1 cellular context compared by ENCODE assay signal in the genomic region with DNA sequence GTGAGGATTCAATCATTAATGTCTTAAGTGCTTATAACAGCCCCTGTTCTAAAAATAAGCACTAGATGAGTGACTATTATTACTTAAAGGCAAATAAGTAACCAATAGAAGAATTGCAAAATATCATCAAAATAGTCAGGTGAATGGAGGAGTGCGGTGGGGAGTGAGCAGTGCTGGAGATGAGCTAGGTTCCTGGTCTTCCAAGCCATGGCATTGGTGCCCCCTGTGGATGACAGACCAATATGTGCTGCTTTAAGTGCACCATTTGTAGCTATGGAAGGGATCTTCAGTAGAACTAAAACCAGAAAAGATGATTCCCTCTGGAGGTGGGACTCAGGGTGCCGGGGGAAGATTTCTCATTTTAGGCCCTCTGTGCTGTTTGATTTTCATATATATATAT.
TF ChIP-seq lines count a peak whose summit lies in the region.

No MANE protein-coding gene starts in this region.

TF ChIP-seq in HepG2, 621 proteins besides CTCF, POLR2A, EP300 and RAD21 (continued from another document and continues in another):
- TF ChIP-seq CCAR2 (optimal IDR thresholded peaks at IDR 0.05; ENCODE audit: low read depth, low read length): no peak
- TF ChIP-seq ATF2 (CRISPR knock-in tag; IDR thresholded peaks at IDR 0.05): no peak
- TF ChIP-seq ZNF264 (CRISPR knock-in tag; IDR thresholded peaks at IDR 0.05): no peak
- TF ChIP-seq ARID3A (IDR thresholded peaks at IDR 0.05; ENCODE audit: low read depth, low read length): no peak
- TF ChIP-seq, protein P1, sequence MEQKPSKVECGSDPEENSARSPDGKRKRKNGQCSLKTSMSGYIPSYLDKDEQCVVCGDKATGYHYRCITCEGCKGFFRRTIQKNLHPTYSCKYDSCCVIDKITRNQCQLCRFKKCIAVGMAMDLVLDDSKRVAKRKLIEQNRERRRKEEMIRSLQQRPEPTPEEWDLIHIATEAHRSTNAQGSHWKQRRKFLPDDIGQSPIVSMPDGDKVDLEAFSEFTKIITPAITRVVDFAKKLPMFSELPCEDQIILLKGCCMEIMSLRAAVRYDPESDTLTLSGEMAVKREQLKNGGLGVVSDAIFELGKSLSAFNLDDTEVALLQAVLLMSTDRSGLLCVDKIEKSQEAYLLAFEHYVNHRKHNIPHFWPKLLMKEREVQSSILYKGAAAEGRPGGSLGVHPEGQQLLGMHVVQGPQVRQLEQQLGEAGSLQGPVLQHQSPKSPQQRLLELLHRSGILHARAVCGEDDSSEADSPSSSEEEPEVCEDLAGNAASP (CRISPR knock-in tag; IDR thresholded peaks at IDR 0.05; ENCODE audit: borderline replicate concordance): peak; percentile 32; the same call in 1 of the 2 replicates
- 0 out of 2 replicates have a peak, but pooled peaks have one; percentile 26 for TF ChIP-seq RXRB (CRISPR knock-in tag; IDR thresholded peaks at IDR 0.05; ENCODE audit: borderline replicate concordance)
- TF ChIP-seq NFKBIZ (CRISPR knock-in tag; IDR thresholded peaks at IDR 0.05): no peak
- no peak for TF ChIP-seq CREM (IDR thresholded peaks at IDR 0.05)
- no peak for TF ChIP-seq CREM (CRISPR knock-in tag; IDR thresholded peaks at IDR 0.05)
- TF ChIP-seq MAZ (IDR thresholded peaks at IDR 0.05; ENCODE audit: borderline replicate concordance, low read depth, low read length): no peak
- TF ChIP-seq MAZ (CRISPR knock-in tag; IDR thresholded peaks at IDR 0.05; ENCODE audit: low read depth): no peak
- 0 out of 2 replicates have a peak, but pooled peaks have one; percentile 34 for TF ChIP-seq ZNF263 (CRISPR knock-in tag; IDR thresholded peaks at IDR 0.05)
- no peak for TF ChIP-seq KDM2A (CRISPR knock-in tag; IDR thresholded peaks at IDR 0.05; ENCODE audit: borderline replicate concordance, low read depth)
- no peak for TF ChIP-seq ZNF737 (CRISPR knock-in tag; IDR thresholded peaks at IDR 0.05; ENCODE audit: borderline replicate concordance)
- no peak for TF ChIP-seq FOSL1 (CRISPR knock-in tag; IDR thresholded peaks at IDR 0.05; ENCODE audit: borderline replicate concordance)
- TF ChIP-seq, protein P2, sequence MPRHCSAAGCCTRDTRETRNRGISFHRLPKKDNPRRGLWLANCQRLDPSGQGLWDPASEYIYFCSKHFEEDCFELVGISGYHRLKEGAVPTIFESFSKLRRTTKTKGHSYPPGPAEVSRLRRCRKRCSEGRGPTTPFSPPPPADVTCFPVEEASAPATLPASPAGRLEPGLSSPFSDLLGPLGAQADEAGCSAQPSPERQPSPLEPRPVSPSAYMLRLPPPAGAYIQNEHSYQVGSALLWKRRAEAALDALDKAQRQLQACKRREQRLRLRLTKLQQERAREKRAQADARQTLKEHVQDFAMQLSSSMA (CRISPR knock-in tag; IDR thresholded peaks at IDR 0.05): no peak
- no peak for TF ChIP-seq CEBPB (IDR thresholded peaks at IDR 0.05; ENCODE audit: borderline replicate concordance, low read depth, low read length)
- TF ChIP-seq ZNF788 (CRISPR knock-in tag; IDR thresholded peaks at IDR 0.05; ENCODE audit: borderline replicate concordance): no peak
- TF ChIP-seq, protein P3, sequence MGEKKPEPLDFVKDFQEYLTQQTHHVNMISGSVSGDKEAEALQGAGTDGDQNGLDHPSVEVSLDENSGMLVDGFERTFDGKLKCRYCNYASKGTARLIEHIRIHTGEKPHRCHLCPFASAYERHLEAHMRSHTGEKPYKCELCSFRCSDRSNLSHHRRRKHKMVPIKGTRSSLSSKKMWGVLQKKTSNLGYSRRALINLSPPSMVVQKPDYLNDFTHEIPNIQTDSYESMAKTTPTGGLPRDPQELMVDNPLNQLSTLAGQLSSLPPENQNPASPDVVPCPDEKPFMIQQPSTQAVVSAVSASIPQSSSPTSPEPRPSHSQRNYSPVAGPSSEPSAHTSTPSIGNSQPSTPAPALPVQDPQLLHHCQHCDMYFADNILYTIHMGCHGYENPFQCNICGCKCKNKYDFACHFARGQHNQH (CRISPR knock-in tag; IDR thresholded peaks at IDR 0.05): no peak
- no peak for TF ChIP-seq CREB1 (IDR thresholded peaks at IDR 0.05)
- TF ChIP-seq CREB1 (CRISPR knock-in tag; IDR thresholded peaks at IDR 0.05): no peak
- peak; percentile 21 for TF ChIP-seq XRCC5 (optimal IDR thresholded peaks at IDR 0.05; ENCODE audit: low read length)
- TF ChIP-seq ZNF207 (IDR thresholded peaks at IDR 0.05; ENCODE audit: borderline replicate concordance): no peak
- no peak for TF ChIP-seq HMG20A (CRISPR knock-in tag; IDR thresholded peaks at IDR 0.05; ENCODE audit: borderline replicate concordance)
- no peak for TF ChIP-seq KDM1A (CRISPR knock-in tag; IDR thresholded peaks at IDR 0.05)
- TF ChIP-seq WIZ (CRISPR knock-in tag; IDR thresholded peaks at IDR 0.05): no peak
- TF ChIP-seq MTA3 (CRISPR knock-in tag; IDR thresholded peaks at IDR 0.05): no peak
- TF ChIP-seq LCORL (IDR thresholded peaks at IDR 0.05): no peak
- no peak for TF ChIP-seq LCORL (CRISPR knock-in tag; IDR thresholded peaks at IDR 0.05)
- TF ChIP-seq NCOA5 (CRISPR knock-in tag; IDR thresholded peaks at IDR 0.05): no peak
- TF ChIP-seq, protein P4, sequence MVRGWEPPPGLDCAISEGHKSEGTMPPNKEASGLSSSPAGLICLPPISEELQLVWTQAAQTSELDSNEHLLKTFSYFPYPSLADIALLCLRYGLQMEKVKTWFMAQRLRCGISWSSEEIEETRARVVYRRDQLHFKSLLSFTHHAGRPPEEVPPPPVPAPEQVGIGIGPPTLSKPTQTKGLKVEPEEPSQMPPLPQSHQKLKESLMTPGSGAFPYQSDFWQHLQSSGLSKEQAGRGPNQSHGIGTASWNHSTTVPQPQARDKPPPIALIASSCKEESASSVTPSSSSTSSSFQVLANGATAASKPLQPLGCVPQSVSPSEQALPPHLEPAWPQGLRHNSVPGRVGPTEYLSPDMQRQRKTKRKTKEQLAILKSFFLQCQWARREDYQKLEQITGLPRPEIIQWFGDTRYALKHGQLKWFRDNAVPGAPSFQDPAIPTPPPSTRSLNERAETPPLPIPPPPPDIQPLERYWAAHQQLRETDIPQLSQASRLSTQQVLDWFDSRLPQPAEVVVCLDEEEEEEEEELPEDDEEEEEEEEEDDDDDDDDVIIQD (CRISPR knock-in tag; IDR thresholded peaks at IDR 0.05; ENCODE audit: low read depth): peak; percentile 41; the same call in 1 of the 2 replicates
- no peak for TF ChIP-seq ZNF382 (CRISPR knock-in tag; IDR thresholded peaks at IDR 0.05; ENCODE audit: borderline replicate concordance)
- no peak for TF ChIP-seq SRSF9 (IDR thresholded peaks at IDR 0.05; ENCODE audit: borderline replicate concordance, insufficient read depth, low read depth, low read length, poor library complexity, severe bottlenecking)
- no peak for TF ChIP-seq ETV6 (CRISPR knock-in tag; conservative IDR thresholded peaks at IDR 0.05)
- TF ChIP-seq ZNF484 (CRISPR knock-in tag; IDR thresholded peaks at IDR 0.05; ENCODE audit: borderline replicate concordance, low read depth): no peak
- TF ChIP-seq SOX5 (CRISPR knock-in tag; IDR thresholded peaks at IDR 0.05; ENCODE audit: borderline replicate concordance): no peak
- no peak for TF ChIP-seq NFATC3 (CRISPR knock-in tag; IDR thresholded peaks at IDR 0.05)
- TF ChIP-seq ZNF292 (CRISPR knock-in tag; IDR thresholded peaks at IDR 0.05; ENCODE audit: borderline replicate concordance, low read depth): no peak
- peak; percentile 88 for TF ChIP-seq STAG1 (CRISPR knock-in tag; IDR thresholded peaks at IDR 0.05)
- 0 out of 2 replicates have a peak, but pooled peaks have one; percentile 37 for TF ChIP-seq SMAD3 (CRISPR knock-in tag; IDR thresholded peaks at IDR 0.05)
- TF ChIP-seq, protein P5, sequence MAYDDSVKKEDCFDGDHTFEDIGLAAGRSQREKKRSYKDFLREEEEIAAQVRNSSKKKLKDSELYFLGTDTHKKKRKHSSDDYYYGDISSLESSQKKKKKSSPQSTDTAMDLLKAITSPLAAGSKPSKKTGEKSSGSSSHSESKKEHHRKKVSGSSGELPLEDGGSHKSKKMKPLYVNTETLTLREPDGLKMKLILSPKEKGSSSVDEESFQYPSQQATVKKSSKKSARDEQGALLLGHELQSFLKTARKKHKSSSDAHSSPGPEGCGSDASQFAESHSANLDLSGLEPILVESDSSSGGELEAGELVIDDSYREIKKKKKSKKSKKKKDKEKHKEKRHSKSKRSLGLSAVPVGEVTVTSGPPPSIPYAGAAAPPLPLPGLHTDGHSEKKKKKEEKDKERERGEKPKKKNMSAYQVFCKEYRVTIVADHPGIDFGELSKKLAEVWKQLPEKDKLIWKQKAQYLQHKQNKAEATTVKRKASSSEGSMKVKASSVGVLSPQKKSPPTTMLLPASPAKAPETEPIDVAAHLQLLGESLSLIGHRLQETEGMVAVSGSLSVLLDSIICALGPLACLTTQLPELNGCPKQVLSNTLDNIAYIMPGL (CRISPR knock-in tag; IDR thresholded peaks at IDR 0.05; ENCODE audit: borderline replicate concordance in 1 of 2, low read depth in 1 of 2): peak; percentile 39 to 77; a peak in 2 of 4 replicates
- TF ChIP-seq GLI4 (CRISPR knock-in tag; IDR thresholded peaks at IDR 0.05; ENCODE audit: borderline replicate concordance): no peak
- TF ChIP-seq THAP11 (CRISPR knock-in tag; IDR thresholded peaks at IDR 0.05): 0 out of 2 replicates have a peak, but pooled peaks have one; percentile 17
- TF ChIP-seq SALL1 (CRISPR knock-in tag; IDR thresholded peaks at IDR 0.05): peak; percentile 44
- TF ChIP-seq ZBTB40 (IDR thresholded peaks at IDR 0.05): no peak
- no peak for TF ChIP-seq ZBTB40 (CRISPR knock-in tag; IDR thresholded peaks at IDR 0.05)
